Comparison of ENCODE assay signal across 24 cellular contexts in the genomic region with DNA sequence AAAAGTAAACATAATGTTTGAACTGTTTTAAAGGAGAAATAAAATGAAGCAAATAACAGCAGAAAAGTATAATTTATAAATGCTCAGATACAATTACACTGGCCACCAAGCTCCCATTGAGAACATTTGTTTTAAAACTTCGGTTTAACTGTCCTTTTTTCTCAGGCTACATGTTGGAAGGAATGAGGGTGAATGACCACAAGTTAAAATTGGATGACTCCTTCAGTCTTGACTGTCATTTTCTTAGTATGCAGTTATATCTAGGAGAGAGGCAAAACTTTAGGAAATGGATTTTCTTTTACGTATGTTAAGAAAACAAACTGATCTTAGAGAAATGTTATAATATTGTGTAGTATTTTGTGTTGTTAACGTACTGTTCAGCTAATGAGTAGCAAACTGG. TPM values are rescaled to one million over a fixed set of nuclear protein-coding genes. Genes with fewer than 3 reads are reported as not detected.
DNase-seq lines count a peak whose midpoint lies in the region; ATAC-seq, FAIRE-seq and TF ChIP-seq lines count a peak whose summit lies in the region.
"Had no signal": no experiment of that assay in that cellular context is flagged by ENCODE, and none has a peak within 500 bp of the region (broad histone marks: within the 10 kb centered on the region; RNA-seq: fewer than 3 reads in every experiment).

No MANE protein-coding gene starts in this region.

- H2AFZ ChIP-seq in HepG2 (ENCODE audit: low read length), result no peak overlapping the region
- H2AFZ ChIP-seq in smooth muscle cell (ENCODE audit: low read depth), result no peak overlapping the region

- no peak overlapping the region for H3K27ac Mint-ChIP-seq in activated CD8-positive, alpha-beta memory T cell treated with anti-CD3 and anti-CD28 coated beads, Interleukin-2, amount 10 ng/mL, durations not matched to agents 7 days and 5 days
- H3K27ac Mint-ChIP-seq: immature natural killer cell; stimulated activated naive B cell treated with anti-CD40 and anti-IgM and Interleukin-4, amounts not matched to agents 10 μg/mL and 1 μg/mL and 100 μg/mL, for 72 hours had no signal

- H3K9me3 Mint-ChIP-seq in activated CD8-positive, alpha-beta memory T cell treated with anti-CD3 and anti-CD28 coated beads, Interleukin-2, amount 10 ng/mL, durations not matched to agents 7 days and 5 days (ENCODE audit: low read depth), result no peaks in the 10 kb centered on the region
- H3K9me3 Mint-ChIP-seq: effector memory CD8-positive, alpha-beta T cell; immature natural killer cell; stimulated activated naive B cell treated with anti-CD40 and anti-IgM and Interleukin-4, amounts not matched to agents 10 μg/mL and 1 μg/mL and 100 μg/mL, for 72 hours had no signal

- H3F3A ChIP-seq in smooth muscle cell (ENCODE audit: low read depth), result peaks cover 4% of the 10 kb centered on the region

- TF ChIP-seq RAD21 in HepG2 (CRISPR knock-in tag; IDR thresholded peaks at IDR 0.05), result no peak

- TF ChIP-seq POLR2A in HepG2 (IDR thresholded peaks at IDR 0.05; ENCODE audit: insufficient read depth in 1 of 2, low read depth in 2 of 2, low read length in 2 of 2) (no peak), right lobe of liver (IDR thresholded peaks at IDR 0.05) (no peak), sigmoid colon (IDR thresholded peaks at IDR 0.05) (no peak)

- H3K79me2 ChIP-seq in HepG2 (ENCODE audit: insufficient read depth, low read length) (peaks cover 95% of the 10 kb centered on the region), smooth muscle cell (ENCODE audit: low read depth) (peaks cover 90% of the 10 kb centered on the region)

- TSS peak; percentile 1 for BruUV-seq in HepG2 (replicated peaks; lab: Mats Ljungman, UMichigan)

- no peak for FAIRE-seq in HepG2 (lab: Jason Lieb, UNC)
- FAIRE-seq: A549 had no signal

- TF ChIP-seq EP300 in HepG2 (IDR thresholded peaks at IDR 0.05; ENCODE audit: low read depth in 2 of 2, low read length in 2 of 2), result no peak
- no peak for TF ChIP-seq EP300 in HepG2 (CRISPR knock-in tag; IDR thresholded peaks at IDR 0.05; ENCODE audit: borderline replicate concordance)
- TF ChIP-seq EP300 in sigmoid colon (IDR thresholded peaks at IDR 0.05), result no peak

- POLR2A ChIA-PET in HepG2 (lab: Yijun Ruan, JAX), result interaction anchor here (1.2 to 2.0 kb wide), 2 partner anchors 76 to 100 kb away, joined by 3 to 6 read pairs; no protein-coding TSS in a partner anchor

- peak overlapping the region; percentile 63 to 97 (median 70); a peak in 5 of 6 replicates for H3K4me3 ChIP-seq in HepG2 (replicated peaks in 1 of 3; ENCODE audit: insufficient read depth in 1 of 3, low read depth in 2 of 3, low read length in 3 of 3)
- H3K4me3 ChIP-seq in right lobe of liver, result no peak overlapping the region
- no peak overlapping the region for H3K4me3 ChIP-seq in astrocyte of the spinal cord (ENCODE audit: low read depth, low read length)
- H3K4me3 ChIP-seq in iPS-18a (ENCODE audit: low read length), result peak overlapping the region; percentile 41
- H3K4me3 ChIP-seq in smooth muscle cell, result peak overlapping the region; percentile 21
- H3K4me3 ChIP-seq in sigmoid colon, result no peak overlapping the region
- H3K4me3 ChIP-seq: A549, BLaER1, left ventricle myocardium inferior, testis had no signal

- CTCF ChIA-PET in HepG2 (lab: Yijun Ruan, JAX; ENCODE audit: low intra/inter-chr PET ratio, low total read pairs), result no interaction called here
- CTCF ChIA-PET in activated CD8-positive, alpha-beta memory T cell treated with anti-CD3 and anti-CD28 coated beads, Interleukin-2, amount 10 ng/mL, durations not matched to agents 7 days and 5 days (lab: Charles Lee), result no interaction called here

- ATAC-seq in HepG2, result no peak
- no peak for ATAC-seq in right lobe of liver
- ATAC-seq in activated CD8-positive, alpha-beta memory T cell treated with anti-CD3 and anti-CD28 coated beads, Interleukin-2, amount 10 ng/mL, durations not matched to agents 7 days and 5 days, result no peak
- ATAC-seq in HG03378 (IDR thresholded peaks at IDR 0.05; ENCODE audit: unreplicated experiment), result no peak
- ATAC-seq: A549; effector memory CD8-positive, alpha-beta T cell; sciatic nerve; stimulated activated naive B cell treated with anti-CD40 and anti-IgM and Interleukin-4, amounts not matched to agents 10 μg/mL and 1 μg/mL and 100 μg/mL, for 72 hours had no signal

- H3K9me3 ChIP-seq in HepG2 (ENCODE audit: low read length), result no peaks in the 10 kb centered on the region
- H3K9me3 ChIP-seq in right lobe of liver, result no peaks in the 10 kb centered on the region
- no peaks in the 10 kb centered on the region for H3K9me3 ChIP-seq in iPS-18a (ENCODE audit: control insufficient read depth, low read depth, low read length)
- no peaks in the 10 kb centered on the region for H3K9me3 ChIP-seq in smooth muscle cell (replicated peaks; ENCODE audit: low read depth)
- H3K9me3 ChIP-seq in sigmoid colon, result no peaks in the 10 kb centered on the region
- H3K9me3 ChIP-seq: A549, left ventricle myocardium inferior, testis had no signal

- H3K4me2 ChIP-seq in HepG2 (ENCODE audit: low read depth, low read length) (peak overlapping the region; percentile 83), smooth muscle cell (peak overlapping the region; percentile 52)
- H3K4me2 ChIP-seq: A549, BLaER1 had no signal

- peak overlapping the region; percentile 42 for H3K27ac ChIP-seq in HepG2 (ENCODE audit: extremely low read length, insufficient read depth, low read length)
- no peak overlapping the region for H3K27ac ChIP-seq in right lobe of liver
- H3K27ac ChIP-seq in iPS-18a (ENCODE audit: low read length), result no peak overlapping the region
- peak overlapping the region; percentile 34 for H3K27ac ChIP-seq in smooth muscle cell (ENCODE audit: low read depth)
- no peak overlapping the region for H3K27ac ChIP-seq in sigmoid colon
- H3K27ac ChIP-seq: A549, BLaER1, left ventricle myocardium inferior, testis had no signal

- DNase-seq in HepG2 (ENCODE audit: low spot score) (no peak), right lobe of liver (no peak), astrocyte of the spinal cord (ENCODE audit: low read depth, low spot score) (peak; percentile 24), smooth muscle cell (lab: John Stamatoyannopoulos, UW; ENCODE audit: unreplicated experiment) (no peak), sigmoid colon (no peak)
- no peak for DNase-seq in activated CD8-positive, alpha-beta memory T cell treated with anti-CD3 and anti-CD28 coated beads, Interleukin-2, amount 10 ng/mL, durations not matched to agents 7 days and 5 days
- DNase-seq: activated CD4-positive, alpha-beta T cell treated with anti-CD3 and anti-CD28 coated beads, Interleukin-2, amount 50 U/mL, for 1 hour; activated CD8-positive, alpha-beta memory T cell treated with anti-CD3 and anti-CD28 coated beads, Interleukin-2, amount 50 U/mL, for 48 hours; effector memory CD8-positive, alpha-beta T cell; immature natural killer cell; left ventricle myocardium inferior; MM.1S; NCI-H146; NCI-H69; occipital lobe; Right ventricle myocardium superior; stimulated activated naive B cell treated with anti-CD40 and anti-IgM and Interleukin-4, amounts not matched to agents 10 μg/mL and 1 μg/mL and 100 μg/mL, for 72 hours; T-helper 1 cell; testis had no signal

- peaks cover 58% of the 10 kb centered on the region for H3K4me1 ChIP-seq in HepG2 (ENCODE audit: insufficient read depth, low read length)
- H3K4me1 ChIP-seq in right lobe of liver, result peaks cover 0 to 30% (median 1%) of the 10 kb centered on the region in 4 donors
- peaks cover 14% of the 10 kb centered on the region for H3K4me1 ChIP-seq in iPS-18a (ENCODE audit: control insufficient read depth, low read depth, low read length)
- peaks cover 17% of the 10 kb centered on the region for H3K4me1 ChIP-seq in smooth muscle cell (ENCODE audit: low read depth)
- peaks cover 0 to 15% (median 9%) of the 10 kb centered on the region in 4 donors for H3K4me1 ChIP-seq in sigmoid colon

- H3K4me3 Mint-ChIP-seq in activated CD8-positive, alpha-beta memory T cell treated with anti-CD3 and anti-CD28 coated beads, Interleukin-2, amount 10 ng/mL, durations not matched to agents 7 days and 5 days, result no peak overlapping the region
- H3K4me3 Mint-ChIP-seq: effector memory CD8-positive, alpha-beta T cell; stimulated activated naive B cell treated with anti-CD40 and anti-IgM and Interleukin-4, amounts not matched to agents 10 μg/mL and 1 μg/mL and 100 μg/mL, for 72 hours had no signal

- H4K20me1 ChIP-seq in HepG2 (ENCODE audit: insufficient read depth, low read length) (peaks cover 75% of the 10 kb centered on the region), smooth muscle cell (ENCODE audit: low read depth) (peaks cover 88% of the 10 kb centered on the region)

- peaks cover 0 to 3% of the 10 kb centered on the region in 2 experiments; a peak in 1 of 5 replicates for H3K27me3 ChIP-seq in HepG2 (ENCODE audit: control insufficient read depth in 1 of 2, insufficient read depth in 2 of 2, low read length in 2 of 2)
- H3K27me3 ChIP-seq in right lobe of liver, result no peaks in the 10 kb centered on the region
- H3K27me3 ChIP-seq in iPS-18a (ENCODE audit: control insufficient read depth, insufficient read depth, low read length), result no peaks in the 10 kb centered on the region
- H3K27me3 ChIP-seq in smooth muscle cell (ENCODE audit: low read depth), result no peaks in the 10 kb centered on the region
- no peaks in the 10 kb centered on the region for H3K27me3 ChIP-seq in sigmoid colon
- H3K27me3 ChIP-seq: BLaER1, testis had no signal

- H3K9ac ChIP-seq in HepG2 (ENCODE audit: insufficient read depth, low read depth, low read length) (peak overlapping the region; percentile 61), iPS-18a (ENCODE audit: low read length) (no peak overlapping the region), smooth muscle cell (ENCODE audit: low read depth) (no peak overlapping the region)
- H3K9ac ChIP-seq: BLaER1 had no signal

- H3K36me3 ChIP-seq in HepG2 (replicated peaks in 1 of 2; ENCODE audit: control insufficient read depth in 1 of 2, insufficient read depth in 2 of 2, low read length in 2 of 2) (peaks cover 2 to 26% of the 10 kb centered on the region in 2 experiments; a peak in 3 of 5 replicates), right lobe of liver (no peaks in the 10 kb centered on the region), iPS-18a (ENCODE audit: control insufficient read depth, low read depth, low read length) (peaks cover 25% of the 10 kb centered on the region), smooth muscle cell (ENCODE audit: low read depth) (no peaks in the 10 kb centered on the region), sigmoid colon (no peaks in the 10 kb centered on the region)
- H3K36me3 ChIP-seq: left ventricle myocardium inferior had no signal

- peaks cover 36% of the 10 kb centered on the region for H3K4me1 Mint-ChIP-seq in activated CD8-positive, alpha-beta memory T cell treated with anti-CD3 and anti-CD28 coated beads, Interleukin-2, amount 10 ng/mL, durations not matched to agents 7 days and 5 days

- 19% methylated on average over 3 of the region's 3 CpGs for WGBS in HepG2 (ENCODE audit: low lambda C conversion rate)
- WGBS in right lobe of liver (ENCODE audit: insufficient coverage, low coverage, low lambda C conversion rate, missing lambda C conversion rate), result 53% methylated on average over 3 of the region's 3 CpGs
- 69% methylated on average over 3 of the region's 3 CpGs for WGBS in smooth muscle cell (ENCODE audit: low lambda C conversion rate)
- WGBS in sigmoid colon, 2 donors, result 76 to 79% methylated on average over 3 of the region's 3 CpGs

- no peaks in the 10 kb centered on the region for H3K27me3 Mint-ChIP-seq in activated CD8-positive, alpha-beta memory T cell treated with anti-CD3 and anti-CD28 coated beads, Interleukin-2, amount 10 ng/mL, durations not matched to agents 7 days and 5 days
- H3K27me3 Mint-ChIP-seq: effector memory CD8-positive, alpha-beta T cell; stimulated activated naive B cell treated with anti-CD40 and anti-IgM and Interleukin-4, amounts not matched to agents 10 μg/mL and 1 μg/mL and 100 μg/mL, for 72 hours had no signal

- in situ Hi-C loops in HepG2 (cut with HindIII; ENCODE audit: extremely low pct_ligation_motif_present, low pct_unique_long_range_greater_than_20kb) (loop anchor here (10.0 kb wide), 1 partner anchor 300 kb away; no protein-coding TSS in a partner anchor), astrocyte of the spinal cord (cut with HindIII; ENCODE audit: low sequenced_read_pairs) (no loop called here)

- TF ChIP-seq CTCF in HepG2 (CRISPR knock-in tag; IDR thresholded peaks at IDR 0.05) (no peak), right lobe of liver (IDR thresholded peaks at IDR 0.05) (no peak), astrocyte of the spinal cord (IDR thresholded peaks at IDR 0.05; ENCODE audit: low read depth, low read length) (no peak), smooth muscle cell (IDR thresholded peaks at IDR 0.05; ENCODE audit: borderline replicate concordance, insufficient read depth, poor library complexity, severe bottlenecking) (no peak), sigmoid colon (IDR thresholded peaks at IDR 0.05) (no peak)

- peaks cover 24% of the 10 kb centered on the region for H3K36me3 Mint-ChIP-seq in activated CD8-positive, alpha-beta memory T cell treated with anti-CD3 and anti-CD28 coated beads, Interleukin-2, amount 10 ng/mL, durations not matched to agents 7 days and 5 days
- H3K36me3 Mint-ChIP-seq: immature natural killer cell had no signal

- intact Hi-C loops in HepG2 (cut with micrococcal nuclease; ENCODE audit: unreplicated experiment) (loop anchor here (10.0 kb wide), 2 partner anchors 210 to 270 kb away; no protein-coding TSS in a partner anchor), right lobe of liver (cut with DNase I) (no loop called here), sigmoid colon (cut with DNase I) (loop anchor here (10.0 kb wide), 1 partner anchor 1710 kb away; a partner anchor contains a TSS)

RNA-seq across cellular contexts. Expression of a gene that starts 5.0 kb away (rescaled TPM):
- total RNA-seq in HepG2 (2016; rRNA removed; fragmentation: Illumina TruSeq; extraction: Trizol) (106 and 118 TPM in 2 replicates), right lobe of liver (10 to 100 TPM; 14.5 to 18.9 (median 16.5) TPM), smooth muscle cell (52.1 and 60.7 TPM in 2 replicates), sigmoid colon (10 to 100 TPM; 11.4 to 13.2 (median 12.6) TPM)
- total RNA-seq in HepG2 (2016; cell fraction: cytosol; rRNA removed; fragmentation: Illumina TruSeq; extraction: Trizol; ENCODE audit: low read depth), result 122 and 139 TPM in 2 replicates
- 99.4 and 119 TPM in 2 replicates for total RNA-seq in HepG2 (2016; cell fraction: insoluble cytoplasmic fraction; rRNA removed; fragmentation: Illumina TruSeq; extraction: Trizol)
- 66.5 and 76.0 TPM in 2 replicates for total RNA-seq in HepG2 (2016; cell fraction: membrane; rRNA removed; fragmentation: Illumina TruSeq; extraction: Trizol)
- total RNA-seq in HepG2 (2016; cell fraction: nucleus; rRNA removed; fragmentation: Illumina TruSeq; extraction: Trizol), result 103 and 118 TPM in 2 replicates
- polyA plus RNA-seq in HepG2 (2011; rRNA removed) (70.3 and 100 TPM in 2 replicates), smooth muscle cell (24.9 and 39.9 TPM in 2 replicates), sigmoid colon (1 to 10 TPM; 6.0 to 8.3 (median 6.9) TPM)
- 34.7 and 45.8 TPM in 2 replicates for polyA plus RNA-seq in HepG2 (2011; cell fraction: cytosol; rRNA removed)
- 47.7 and 50.1 TPM in 2 replicates for polyA plus RNA-seq in HepG2 (2011; cell fraction: nucleus; rRNA removed)
- 45.5 and 53.7 TPM in 2 replicates for polyA plus RNA-seq in HepG2 (2012)
- 3.2 and 3.5 TPM in 2 replicates for polyA plus RNA-seq in HepG2 (2016; cell fraction: cytosol; fragmentation: Illumina TruSeq; extraction: Trizol; ENCODE audit: low read depth)
- 140 and 150 TPM in 2 replicates for polyA plus RNA-seq in HepG2 (2016; cell fraction: insoluble cytoplasmic fraction; fragmentation: Illumina TruSeq; extraction: Trizol; ENCODE audit: low read depth)
- 12.3 and 15.0 TPM in 2 replicates for polyA plus RNA-seq in HepG2 (2016; cell fraction: membrane; fragmentation: Illumina TruSeq; extraction: Trizol; ENCODE audit: low read depth)
- polyA plus RNA-seq in HepG2 (2016; cell fraction: nucleus; fragmentation: Illumina TruSeq; extraction: Trizol; ENCODE audit: insufficient read depth, low read depth), result 118 and 128 TPM in 2 replicates
- polyA minus RNA-seq in HepG2 (2011; rRNA and poly(A)+ RNA removed; ENCODE audit: low replicate concordance), result 19.6 and 88.1 TPM in 2 replicates
- 86.8 and 89.8 TPM in 2 replicates for polyA minus RNA-seq in HepG2 (2011; cell fraction: cytosol; rRNA and poly(A)+ RNA removed)
- 194 and 209 TPM in 2 replicates for polyA minus RNA-seq in HepG2 (2011; cell fraction: nucleus; rRNA and poly(A)+ RNA removed)
- 10 to 100 TPM; 17.7 to 20.2 TPM for total RNA-seq in activated CD8-positive, alpha-beta memory T cell treated with anti-CD3 and anti-CD28 coated beads, Interleukin-2, amount 10 ng/mL, durations not matched to agents 7 days and 5 days

Comparison
In these comparisons a context has a peak if more than half of its experiments do, and no peak if none do; other contexts are left out.
1. H3K27ac ChIP-seq: peak in HepG2 (single experiment) and smooth muscle cell (single experiment); none in right lobe of liver (0 of 3), iPS-18a (single experiment) and sigmoid colon (0 of 4).
2. H3K4me3 ChIP-seq: peak in HepG2 (3 of 3), iPS-18a (single experiment) and smooth muscle cell (single experiment); none in right lobe of liver (0 of 3), astrocyte of the spinal cord (single experiment) and sigmoid colon (0 of 4).
3. intact Hi-C loops: an anchor here in HepG2 (10.0 kb wide) and sigmoid colon (10.0 kb wide); none called in right lobe of liver.